In the genomic region with DNA sequence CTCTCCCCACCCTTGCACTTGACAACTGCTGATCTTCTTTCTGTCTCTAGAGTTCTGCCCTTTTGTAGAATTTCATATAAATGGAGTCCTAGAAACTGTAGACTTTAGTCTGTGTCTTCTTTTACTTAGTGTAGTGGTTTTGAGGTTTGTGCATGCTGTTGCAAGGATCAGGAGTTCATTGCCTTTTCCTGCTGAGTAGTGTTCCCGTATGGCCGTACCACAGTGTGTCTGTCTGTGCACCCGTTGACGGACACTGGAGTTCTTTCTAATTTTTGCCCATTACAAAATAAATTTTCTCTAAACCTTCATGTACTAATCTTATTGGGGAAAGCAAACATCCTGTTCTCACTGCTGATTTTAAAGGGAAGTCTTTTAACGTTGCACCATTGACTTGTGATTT, we compare ENCODE assay signal across 18 cellular contexts.
DNase-seq lines count a peak whose midpoint lies in the region; ATAC-seq, FAIRE-seq and TF ChIP-seq lines count a peak whose summit lies in the region.
"Had no signal": no experiment of that assay in that cellular context is flagged by ENCODE, and none has a peak within 500 bp of the region (broad histone marks: within the 10 kb centered on the region; RNA-seq: fewer than 3 reads in every experiment).

No MANE protein-coding gene starts in this region.

- no peaks in the 10 kb centered on the region for H3K27me3 ChIP-seq in right lobe of liver
- H3K27me3 ChIP-seq in HepG2 (ENCODE audit: control insufficient read depth in 1 of 2, insufficient read depth in 2 of 2, low read length in 2 of 2), result no peaks in the 10 kb centered on the region
- H3K27me3 ChIP-seq in pancreas, result no peaks in the 10 kb centered on the region
- H3K27me3 ChIP-seq: BLaER1 treated with 17β-estradiol and CSF1 and Interleukin-3, amounts not matched to agents 10 nM and 100 nM had no signal

- H3K79me2 ChIP-seq in HepG2 (ENCODE audit: insufficient read depth, low read length), result peaks cover 1% of the 10 kb centered on the region

- no peak for TF ChIP-seq RAD21 in HepG2 (CRISPR knock-in tag; IDR thresholded peaks at IDR 0.05)

- H3K36me3 ChIP-seq in right lobe of liver (no peaks in the 10 kb centered on the region), HepG2 (replicated peaks in 1 of 2; ENCODE audit: control insufficient read depth in 1 of 2, insufficient read depth in 2 of 2, low read length in 2 of 2) (peaks cover 7 to 22% of the 10 kb centered on the region in 2 experiments; a peak in 3 of 5 replicates), pancreas (no peaks in the 10 kb centered on the region)

- H3K27me3 Mint-ChIP-seq in WTC11 (ENCODE audit: low read depth) (no peaks in the 10 kb centered on the region), nephron progenitor cell (ENCODE audit: low read depth, poor library complexity) (no peaks in the 10 kb centered on the region), T-cell (no peaks in the 10 kb centered on the region)
- H3K27me3 Mint-ChIP-seq: CD4-positive, alpha-beta T cell had no signal

- DNase-seq in right lobe of liver (no peak), HepG2 (ENCODE audit: low spot score) (no peak), WTC11 (ENCODE audit: low spot score) (no peak), nephron progenitor cell (no peak), NCI-H82 treated with DMSO at 0.1 percent for 48 hours (lab: John Stamatoyannopoulos, UW; ENCODE audit: unreplicated experiment) (no peak), T-cell (no peak), pancreas (no peak)
- DNase-seq: ACHN; CD4-positive, alpha-beta T cell; DMS153; DMS79 treated with DMSO at 0.1 percent for 48 hours; EL; H7 had no signal

- no peak overlapping the region for H3K4me3 ChIP-seq in right lobe of liver
- H3K4me3 ChIP-seq in HepG2 (replicated peaks in 1 of 3; ENCODE audit: insufficient read depth in 1 of 3, low read depth in 2 of 3, low read length in 3 of 3), result no peak overlapping the region
- no peak overlapping the region for H3K4me3 ChIP-seq in pancreas
- H3K4me3 ChIP-seq: BLaER1 treated with 17β-estradiol and CSF1 and Interleukin-3, amounts not matched to agents 10 nM and 100 nM; GM23338 had no signal

- ATAC-seq in right lobe of liver (peak; percentile 30 to 57 (median 41)), HepG2 (no peak), WTC11 (no peak), T-cell (replicated peaks in 1 of 4) (no peak), pancreas (no peak)
- ATAC-seq: GM23338 had no signal

- CTCF ChIA-PET in HepG2 (lab: Yijun Ruan, JAX; ENCODE audit: low intra/inter-chr PET ratio, low total read pairs), result no interaction called here
- CTCF ChIA-PET in WTC11 (lab: Charles Lee), result no interaction called here
- CTCF ChIA-PET in T-cell (lab: Charles Lee), result no interaction called here

- no peaks in the 10 kb centered on the region for H3K9me3 ChIP-seq in right lobe of liver
- H3K9me3 ChIP-seq in HepG2 (ENCODE audit: low read length), result no peaks in the 10 kb centered on the region
- H3K9me3 ChIP-seq in pancreas, result no peaks in the 10 kb centered on the region

- no peaks in the 10 kb centered on the region for H4K20me1 ChIP-seq in HepG2 (ENCODE audit: insufficient read depth, low read length)

- H3K36me3 Mint-ChIP-seq in WTC11, result peaks cover 8% of the 10 kb centered on the region
- H3K36me3 Mint-ChIP-seq in nephron progenitor cell (ENCODE audit: low read depth), result peaks cover 37% of the 10 kb centered on the region
- peaks cover 43% of the 10 kb centered on the region for H3K36me3 Mint-ChIP-seq in T-cell

- H3K4me3 Mint-ChIP-seq in WTC11 (no peak overlapping the region), nephron progenitor cell (no peak overlapping the region), T-cell (no peak overlapping the region)
- H3K4me3 Mint-ChIP-seq: CD4-positive, alpha-beta T cell; GM23338 had no signal

- TF ChIP-seq EP300 in HepG2 (IDR thresholded peaks at IDR 0.05; ENCODE audit: low read depth in 2 of 2, low read length in 2 of 2) (no peak), HepG2 (CRISPR knock-in tag; IDR thresholded peaks at IDR 0.05; ENCODE audit: borderline replicate concordance) (no peak)

- H3K4me1 Mint-ChIP-seq in WTC11 (peaks cover 16% of the 10 kb centered on the region), nephron progenitor cell (peaks cover 18% of the 10 kb centered on the region), T-cell (peaks cover 24 to 41% (median 26%) of the 10 kb centered on the region in 3 donors)

- H2AFZ ChIP-seq in HepG2 (ENCODE audit: low read length), result no peak overlapping the region
- H2AFZ ChIP-seq: GM23338 had no signal

- H3K27ac ChIP-seq in right lobe of liver (no peak overlapping the region), HepG2 (ENCODE audit: extremely low read length, insufficient read depth, low read length) (no peak overlapping the region), pancreas (no peak overlapping the region)
- H3K27ac ChIP-seq: BLaER1 treated with 17β-estradiol and CSF1 and Interleukin-3, amounts not matched to agents 10 nM and 100 nM; HL-60 had no signal

- WGBS in right lobe of liver (ENCODE audit: insufficient coverage, low coverage, low lambda C conversion rate, missing lambda C conversion rate), result 20% methylated on average over 3 of the region's 5 CpGs
- WGBS in HepG2 (ENCODE audit: low lambda C conversion rate), result 94% methylated on average over 5 of the region's 5 CpGs
- WGBS in pancreas, 2 donors, result 80 to 82% methylated on average over 5 of the region's 5 CpGs

- H3K9me3 Mint-ChIP-seq in WTC11, result no peaks in the 10 kb centered on the region; the same call in 1 of the 2 replicates
- H3K9me3 Mint-ChIP-seq in nephron progenitor cell, result no peaks in the 10 kb centered on the region
- H3K9me3 Mint-ChIP-seq in T-cell, result no peaks in the 10 kb centered on the region
- H3K9me3 Mint-ChIP-seq: CD4-positive, alpha-beta T cell; GM23338 had no signal

- H3K27ac Mint-ChIP-seq in WTC11, result peak overlapping the region; percentile 2; the same call in 1 of the 2 replicates
- H3K27ac Mint-ChIP-seq in nephron progenitor cell, result peak overlapping the region; percentile 40
- H3K27ac Mint-ChIP-seq in T-cell, result no peak overlapping the region
- H3K27ac Mint-ChIP-seq: CD4-positive, alpha-beta T cell; GM23338 had no signal

- TF ChIP-seq CTCF in right lobe of liver (IDR thresholded peaks at IDR 0.05), result no peak
- no peak for TF ChIP-seq CTCF in HepG2 (CRISPR knock-in tag; IDR thresholded peaks at IDR 0.05)
- TF ChIP-seq CTCF in WTC11 (IDR thresholded peaks at IDR 0.05), result no peak
- TF ChIP-seq CTCF in nephron progenitor cell (IDR thresholded peaks at IDR 0.05), result no peak
- TF ChIP-seq CTCF in pancreas (IDR thresholded peaks at IDR 0.05), result no peak

- H3K4me1 ChIP-seq in right lobe of liver, result no peaks in the 10 kb centered on the region
- H3K4me1 ChIP-seq in HepG2 (ENCODE audit: insufficient read depth, low read length), result peaks cover 18% of the 10 kb centered on the region
- no peaks in the 10 kb centered on the region for H3K4me1 ChIP-seq in pancreas

- no peak overlapping the region for H3K9ac ChIP-seq in HepG2 (ENCODE audit: insufficient read depth, low read depth, low read length)
- H3K9ac ChIP-seq: BLaER1 treated with 17β-estradiol and CSF1 and Interleukin-3, amounts not matched to agents 10 nM and 100 nM had no signal

- FAIRE-seq in HepG2 (lab: Jason Lieb, UNC) (no peak), pancreas (lab: Jason Lieb, UNC) (no peak)
- FAIRE-seq: G401.6, GM12892 had no signal

- POLR2A ChIA-PET in HepG2 (lab: Yijun Ruan, JAX), result no interaction called here
- POLR2A ChIA-PET in WTC11 (lab: Charles Lee), result no interaction called here
- POLR2A ChIA-PET in T-cell (lab: Charles Lee), result no interaction called here

- intact Hi-C loops in right lobe of liver (cut with DNase I), result no loop called here
- intact Hi-C loops in HepG2 (cut with micrococcal nuclease; ENCODE audit: unreplicated experiment), result no loop called here
- intact Hi-C loops in pancreas (cut with DNase I), result no loop called here

- no peak for TF ChIP-seq POLR2A in right lobe of liver (IDR thresholded peaks at IDR 0.05)
- no peak for TF ChIP-seq POLR2A in HepG2 (IDR thresholded peaks at IDR 0.05; ENCODE audit: insufficient read depth in 1 of 2, low read depth in 2 of 2, low read length in 2 of 2)

- in situ Hi-C loops in HepG2 (cut with HindIII; ENCODE audit: extremely low pct_ligation_motif_present, low pct_unique_long_range_greater_than_20kb), result no loop called here

- H3K4me2 ChIP-seq in HepG2 (ENCODE audit: low read depth, low read length), result no peak overlapping the region
- H3K4me2 ChIP-seq: BLaER1 treated with 17β-estradiol and CSF1 and Interleukin-3, amounts not matched to agents 10 nM and 100 nM; GM23338 had no signal

- BruUV-seq in HepG2 (replicated peaks; lab: Mats Ljungman, UMichigan), result no TSS peak

TF ChIP-seq in HepG2, 621 proteins besides CTCF, POLR2A, EP300 and RAD21 (continues in another document):
- no peak for TF ChIP-seq ZNF329 (CRISPR knock-in tag; IDR thresholded peaks at IDR 0.05; ENCODE audit: low read depth)
- no peak for TF ChIP-seq SATB2 (CRISPR knock-in tag; IDR thresholded peaks at IDR 0.05)
- no peak for TF ChIP-seq DPF2 (CRISPR knock-in tag; IDR thresholded peaks at IDR 0.05; ENCODE audit: borderline replicate concordance, low read depth)
- TF ChIP-seq NPAS2 (CRISPR knock-in tag; IDR thresholded peaks at IDR 0.05; ENCODE audit: borderline replicate concordance), result no peak

TF ChIP-seq in WTC11, 78 proteins besides CTCF, POLR2A, EP300 and RAD21 (continues in another document):
- TF ChIP-seq TP53 (CRISPR knock-in tag; IDR thresholded peaks at IDR 0.05) (no peak), ZNF317 (CRISPR knock-in tag; IDR thresholded peaks at IDR 0.05; ENCODE audit: borderline replicate concordance, low read depth) (no peak), SMAD3 (CRISPR knock-in tag; IDR thresholded peaks at IDR 0.05; ENCODE audit: borderline replicate concordance) (no peak), MXD4 (CRISPR knock-in tag; IDR thresholded peaks at IDR 0.05; ENCODE audit: borderline replicate concordance) (no peak), TEAD4 (CRISPR knock-in tag; IDR thresholded peaks at IDR 0.05) (no peak)
- TF ChIP-seq, protein P1, sequence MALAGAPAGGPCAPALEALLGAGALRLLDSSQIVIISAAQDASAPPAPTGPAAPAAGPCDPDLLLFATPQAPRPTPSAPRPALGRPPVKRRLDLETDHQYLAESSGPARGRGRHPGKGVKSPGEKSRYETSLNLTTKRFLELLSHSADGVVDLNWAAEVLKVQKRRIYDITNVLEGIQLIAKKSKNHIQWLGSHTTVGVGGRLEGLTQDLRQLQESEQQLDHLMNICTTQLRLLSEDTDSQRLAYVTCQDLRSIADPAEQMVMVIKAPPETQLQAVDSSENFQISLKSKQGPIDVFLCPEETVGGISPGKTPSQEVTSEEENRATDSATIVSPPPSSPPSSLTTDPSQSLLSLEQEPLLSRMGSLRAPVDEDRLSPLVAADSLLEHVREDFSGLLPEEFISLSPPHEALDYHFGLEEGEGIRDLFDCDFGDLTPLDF (CRISPR knock-in tag; IDR thresholded peaks at IDR 0.05), result no peak
- TF ChIP-seq, protein P2, sequence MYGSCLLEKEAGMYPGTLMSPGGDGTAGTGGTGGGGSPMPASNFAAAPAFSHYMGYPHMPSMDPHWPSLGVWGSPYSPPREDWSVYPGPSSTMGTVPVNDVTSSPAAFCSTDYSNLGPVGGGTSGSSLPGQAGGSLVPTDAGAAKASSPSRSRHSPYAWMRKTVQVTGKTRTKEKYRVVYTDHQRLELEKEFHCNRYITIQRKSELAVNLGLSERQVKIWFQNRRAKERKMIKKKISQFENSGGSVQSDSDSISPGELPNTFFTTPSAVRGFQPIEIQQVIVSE (CRISPR knock-in tag; IDR thresholded peaks at IDR 0.05; ENCODE audit: borderline replicate concordance), result no peak

Comparison
In these comparisons a context has a peak if more than half of its experiments do, and no peak if none do; other contexts are left out.
1. ATAC-seq: peak in right lobe of liver (4 of 4); none in HepG2 (single experiment), WTC11 (single experiment), T-cell (0 of 4) and pancreas (0 of 4).
2. H3K27ac Mint-ChIP-seq: peak in WTC11 (single experiment) and nephron progenitor cell (single experiment); none in T-cell (0 of 2).